In genomic region chr9:128505906-128506305, GRCh38 we compare ENCODE assay signal across 8 cellular contexts. TPM values are rescaled to one million over a fixed set of nuclear protein-coding genes. Genes with fewer than 3 reads are reported as not detected.
A peak's percentile ranks its signal among the peaks of the same experiment; 100 is the strongest.
DNase-seq lines count a peak whose midpoint lies in the region; ATAC-seq, FAIRE-seq and TF ChIP-seq lines count a peak whose summit lies in the region.
"Not testable (repeated sequence)": the region's sequence is repeated elsewhere in the genome, so short reads cannot be mapped to it uniquely, and the experiment has no call there.

No MANE protein-coding gene starts in this region.

- not testable (repeated sequence) for TF ChIP-seq POLR2A in HepG2 (IDR thresholded peaks at IDR 0.05; ENCODE audit: insufficient read depth in 1 of 2, low read depth in 2 of 2, low read length in 2 of 2)

- H3K9ac ChIP-seq in Karpas-422 (ENCODE audit: low read length) (peak overlapping the region; percentile 75), HepG2 (ENCODE audit: insufficient read depth, low read depth, low read length) (peak overlapping the region; percentile 87; the same call in 1 of the 2 replicates)
- H3K9ac ChIP-seq in subcutaneous abdominal adipose tissue (ENCODE audit: low read length in 5 of 5) = not testable (repeated sequence)

- intact Hi-C loops in HepG2 (cut with micrococcal nuclease; ENCODE audit: unreplicated experiment) = not testable (repeated sequence)

- H3K27me3 ChIP-seq in CD4-positive, CD25-positive, alpha-beta regulatory T cell (ENCODE audit: control insufficient read depth, insufficient read depth, low read length); Karpas-422 (ENCODE audit: low read length); HepG2 (ENCODE audit: control insufficient read depth in 1 of 2, insufficient read depth in 2 of 2, low read length in 2 of 2); subcutaneous abdominal adipose tissue (ENCODE audit: control insufficient read depth in 5 of 5, insufficient read depth in 4 of 5, low read length in 5 of 5): not testable (repeated sequence)

- peaks cover 16% of the 10 kb centered on the region for H3K36me3 Mint-ChIP-seq in CD4-positive, CD25-positive, alpha-beta regulatory T cell
- H3K36me3 Mint-ChIP-seq in T-helper 1 cell treated with Interleukin-12 subunit alpha and Interleukin-12 subunit beta and Interleukin-4 antibody, amounts not matched to agents 30 μg/mL and 1 μg/mL, for 36 hours (ENCODE audit: low read depth) = peaks cover 14% of the 10 kb centered on the region
- H3K36me3 Mint-ChIP-seq in activated T-helper 17 cell treated with anti-CD3 and anti-CD28 coated beads, Interleukin-2, amount 50 U/mL, for 72 hours (ENCODE audit: low read depth) = peaks cover 55% of the 10 kb centered on the region
- not testable (repeated sequence) for H3K36me3 Mint-ChIP-seq in chondrocyte (ENCODE audit: low read depth); osteocyte (ENCODE audit: unreplicated experiment)

- H3K9me3 Mint-ChIP-seq in CD4-positive, CD25-positive, alpha-beta regulatory T cell; T-helper 1 cell treated with Interleukin-12 subunit alpha and Interleukin-12 subunit beta and Interleukin-4 antibody, amounts not matched to agents 30 μg/mL and 1 μg/mL, for 36 hours; activated T-helper 17 cell treated with anti-CD3 and anti-CD28 coated beads, Interleukin-2, amount 50 U/mL, for 72 hours; chondrocyte (ENCODE audit: low read depth); osteocyte (ENCODE audit: unreplicated experiment): not testable (repeated sequence)

- BruUV-seq in HepG2 (replicated peaks; lab: Mats Ljungman, UMichigan) = not testable (repeated sequence)

- not testable (repeated sequence) for ATAC-seq in CD4-positive, CD25-positive, alpha-beta regulatory T cell (ENCODE audit: low read depth in 2 of 2); activated T-helper 17 cell treated with anti-CD3 and anti-CD28 coated beads, Interleukin-2, amount 50 U/mL, for 72 hours (replicated peaks); HepG2

- TF ChIP-seq RAD21 in HepG2 (CRISPR knock-in tag; IDR thresholded peaks at IDR 0.05) = not testable (repeated sequence)

- peaks cover 26% of the 10 kb centered on the region for H3K36me3 ChIP-seq in CD4-positive, CD25-positive, alpha-beta regulatory T cell (ENCODE audit: control insufficient read depth, insufficient read depth, low read length)
- H3K36me3 ChIP-seq in Karpas-422 (ENCODE audit: insufficient read depth, low read length) = peaks cover 15% of the 10 kb centered on the region
- H3K36me3 ChIP-seq in HepG2 (replicated peaks in 1 of 2; ENCODE audit: control insufficient read depth in 1 of 2, insufficient read depth in 2 of 2, low read length in 2 of 2) = not testable (repeated sequence)
- H3K36me3 ChIP-seq in subcutaneous abdominal adipose tissue (ENCODE audit: control insufficient read depth in 5 of 5, insufficient read depth in 5 of 5, low read length in 5 of 5) = peaks cover 10 to 26% (median 17%) of the 10 kb centered on the region in 5 donors

- not testable (repeated sequence) for TF ChIP-seq CTCF in chondrocyte (IDR thresholded peaks at IDR 0.05); HepG2 (CRISPR knock-in tag; IDR thresholded peaks at IDR 0.05); osteocyte (IDR thresholded peaks at IDR 0.05)

- peak overlapping the region; percentile 92 for H3K4me3 ChIP-seq in CD4-positive, CD25-positive, alpha-beta regulatory T cell (ENCODE audit: low read depth, low read length)
- H3K4me3 ChIP-seq in Karpas-422 (ENCODE audit: low read length) = peak overlapping the region; percentile 77
- H3K4me3 ChIP-seq in HepG2 (replicated peaks in 1 of 3; ENCODE audit: insufficient read depth in 1 of 3, low read depth in 2 of 3, low read length in 3 of 3) = peak overlapping the region in 2 of 3 experiments; percentile 82 to 96; a peak in 2 of 6 replicates
- peak overlapping the region in 3 of 5 donors; percentile 90 to 100 (median 93) for H3K4me3 ChIP-seq in subcutaneous abdominal adipose tissue (ENCODE audit: low read depth in 1 of 5, low read length in 5 of 5)

- not testable (repeated sequence) for FAIRE-seq in HepG2 (lab: Jason Lieb, UNC)

- H3K4me3 Mint-ChIP-seq in CD4-positive, CD25-positive, alpha-beta regulatory T cell = peak overlapping the region in 3 of 4 donors; percentile 93 to 99 (median 99)
- peak overlapping the region; percentile 97 for H3K4me3 Mint-ChIP-seq in T-helper 1 cell treated with Interleukin-12 subunit alpha and Interleukin-12 subunit beta and Interleukin-4 antibody, amounts not matched to agents 30 μg/mL and 1 μg/mL, for 36 hours
- peak overlapping the region; percentile 96 for H3K4me3 Mint-ChIP-seq in activated T-helper 17 cell treated with anti-CD3 and anti-CD28 coated beads, Interleukin-2, amount 50 U/mL, for 72 hours
- peak overlapping the region; percentile 98 for H3K4me3 Mint-ChIP-seq in chondrocyte (ENCODE audit: unreplicated experiment)
- peak overlapping the region; percentile 99 for H3K4me3 Mint-ChIP-seq in osteocyte (ENCODE audit: unreplicated experiment)

- not testable (repeated sequence) for TF ChIP-seq EP300 in HepG2 (IDR thresholded peaks at IDR 0.05; ENCODE audit: low read depth in 2 of 2, low read length in 2 of 2); HepG2 (CRISPR knock-in tag; IDR thresholded peaks at IDR 0.05; ENCODE audit: borderline replicate concordance)

- CTCF ChIA-PET in HepG2 (lab: Yijun Ruan, JAX; ENCODE audit: low intra/inter-chr PET ratio, low total read pairs) = not testable (repeated sequence)

- H3K4me1 ChIP-seq in CD4-positive, CD25-positive, alpha-beta regulatory T cell (ENCODE audit: control insufficient read depth, insufficient read depth, low read length, poor library complexity, severe bottlenecking) = peaks cover 28% of the 10 kb centered on the region
- H3K4me1 ChIP-seq in Karpas-422 (ENCODE audit: low read length) (peaks cover 24% of the 10 kb centered on the region), HepG2 (ENCODE audit: insufficient read depth, low read length) (peaks cover 21% of the 10 kb centered on the region), subcutaneous abdominal adipose tissue (ENCODE audit: control insufficient read depth in 5 of 5, insufficient read depth in 5 of 5, low read length in 5 of 5) (peaks cover 5 to 24% (median 21%) of the 10 kb centered on the region in 5 donors)

- peak overlapping the region; percentile 78 for H3K4me2 ChIP-seq in Karpas-422 (ENCODE audit: low read depth, low read length, poor library complexity, severe bottlenecking)
- H3K4me2 ChIP-seq in HepG2 (ENCODE audit: low read depth, low read length) = peak overlapping the region; percentile 88

- not testable (repeated sequence) for H4K20me1 ChIP-seq in Karpas-422 (ENCODE audit: insufficient read depth, low read depth, low read length); HepG2 (ENCODE audit: insufficient read depth, low read length)

- not testable (repeated sequence) for H3K9me2 ChIP-seq in Karpas-422 (replicated peaks; ENCODE audit: insufficient read depth, low read length)

- not testable (repeated sequence) for H3K27me3 Mint-ChIP-seq in CD4-positive, CD25-positive, alpha-beta regulatory T cell; T-helper 1 cell treated with Interleukin-12 subunit alpha and Interleukin-12 subunit beta and Interleukin-4 antibody, amounts not matched to agents 30 μg/mL and 1 μg/mL, for 36 hours (ENCODE audit: low read depth); activated T-helper 17 cell treated with anti-CD3 and anti-CD28 coated beads, Interleukin-2, amount 50 U/mL, for 72 hours; chondrocyte (ENCODE audit: low read depth); osteocyte (ENCODE audit: unreplicated experiment)

- POLR2A ChIA-PET in HepG2 (lab: Yijun Ruan, JAX) = interaction anchor here (1.0 to 2.0 kb wide), 4 partner anchors 11 to 134 kb away, joined by 3 to 13 read pairs (median 7); partner anchors contain the start of gene SPTAN1

- WGBS in HepG2 (ENCODE audit: low lambda C conversion rate) = 97% methylated on average over 12 of the region's 12 CpGs

- not testable (repeated sequence) for DNase-seq in CD4-positive, CD25-positive, alpha-beta regulatory T cell; Karpas-422; HepG2 (ENCODE audit: low spot score); osteocyte (ENCODE audit: extremely low spot score, unreplicated experiment)
- DNase-seq in chondrocyte (ENCODE audit: low spot score) = peak; percentile 26

- in situ Hi-C loops in HepG2 (cut with HindIII; ENCODE audit: extremely low pct_ligation_motif_present, low pct_unique_long_range_greater_than_20kb) = not testable (repeated sequence)

- H3K27ac ChIP-seq in CD4-positive, CD25-positive, alpha-beta regulatory T cell (ENCODE audit: insufficient read depth, low read length, poor library complexity, severe bottlenecking) = peak overlapping the region; percentile 87
- not testable (repeated sequence) for H3K27ac ChIP-seq in Karpas-422 (ENCODE audit: low read length); HepG2 (ENCODE audit: extremely low read length, insufficient read depth, low read length); subcutaneous abdominal adipose tissue (ENCODE audit: low read depth, low read length)

- H2AFZ ChIP-seq in Karpas-422 (ENCODE audit: low read length); HepG2 (ENCODE audit: low read length): not testable (repeated sequence)

- not testable (repeated sequence) for H3K9me3 ChIP-seq in CD4-positive, CD25-positive, alpha-beta regulatory T cell (ENCODE audit: control insufficient read depth in 2 of 2, low read length in 2 of 2); Karpas-422 (ENCODE audit: low read length); HepG2 (ENCODE audit: low read length); subcutaneous abdominal adipose tissue (ENCODE audit: control insufficient read depth in 5 of 5, low read length in 5 of 5)

- H3K4me1 Mint-ChIP-seq in CD4-positive, CD25-positive, alpha-beta regulatory T cell = peaks cover 20 to 42% (median 22%) of the 10 kb centered on the region in 4 donors
- H3K4me1 Mint-ChIP-seq in T-helper 1 cell treated with Interleukin-12 subunit alpha and Interleukin-12 subunit beta and Interleukin-4 antibody, amounts not matched to agents 30 μg/mL and 1 μg/mL, for 36 hours (ENCODE audit: low read depth) = peaks cover 17% of the 10 kb centered on the region
- not testable (repeated sequence) for H3K4me1 Mint-ChIP-seq in activated T-helper 17 cell treated with anti-CD3 and anti-CD28 coated beads, Interleukin-2, amount 50 U/mL, for 72 hours
- H3K4me1 Mint-ChIP-seq in chondrocyte (ENCODE audit: low read depth) = peaks cover 26% of the 10 kb centered on the region
- peaks cover 17% of the 10 kb centered on the region for H3K4me1 Mint-ChIP-seq in osteocyte (ENCODE audit: unreplicated experiment)

- H3K27ac Mint-ChIP-seq in CD4-positive, CD25-positive, alpha-beta regulatory T cell; chondrocyte (ENCODE audit: unreplicated experiment); osteocyte (ENCODE audit: unreplicated experiment): not testable (repeated sequence)
- peak overlapping the region; percentile 31 for H3K27ac Mint-ChIP-seq in T-helper 1 cell treated with Interleukin-12 subunit alpha and Interleukin-12 subunit beta and Interleukin-4 antibody, amounts not matched to agents 30 μg/mL and 1 μg/mL, for 36 hours
- peak overlapping the region; percentile 98 for H3K27ac Mint-ChIP-seq in activated T-helper 17 cell treated with anti-CD3 and anti-CD28 coated beads, Interleukin-2, amount 50 U/mL, for 72 hours

- H3K79me2 ChIP-seq in Karpas-422 (ENCODE audit: low read length) = peaks cover 33% of the 10 kb centered on the region
- peaks cover 19% of the 10 kb centered on the region for H3K79me2 ChIP-seq in HepG2 (ENCODE audit: insufficient read depth, low read length)

RNA-seq across cellular contexts. Expression of gene GLE1, which starts 1.4 kb away (rescaled TPM):
- 16.7 TPM for total RNA-seq in CD4-positive, CD25-positive, alpha-beta regulatory T cell
- polyA plus RNA-seq in CD4-positive, CD25-positive, alpha-beta regulatory T cell = 10 to 100 TPM; 24.9 to 34.1 (median 31.5) TPM
- total RNA-seq in Karpas-422 (2014; rRNA removed; shearing (Covaris generic); ENCODE audit: low replicate concordance) = 26.5 and 32.7 TPM in 2 replicates
- total RNA-seq in activated T-helper 17 cell treated with anti-CD3 and anti-CD28 coated beads, Interleukin-2, amount 50 U/mL, for 72 hours = 10 to 100 TPM; 53.6 TPM
- total RNA-seq in chondrocyte (12.3 to 18.1 TPM (median 12.8 TPM) in 3 replicates), HepG2 (2016; rRNA removed; fragmentation: Illumina TruSeq; extraction: Trizol) (28.8 and 41.1 TPM in 2 replicates), osteocyte (17.2 and 17.4 TPM in 2 replicates)
- total RNA-seq in HepG2 (2016; cell fraction: cytosol; rRNA removed; fragmentation: Illumina TruSeq; extraction: Trizol; ENCODE audit: low read depth) = 7.4 and 7.9 TPM in 2 replicates
- total RNA-seq in HepG2 (2016; cell fraction: insoluble cytoplasmic fraction; rRNA removed; fragmentation: Illumina TruSeq; extraction: Trizol) = 29.6 and 39.3 TPM in 2 replicates
- total RNA-seq in HepG2 (2016; cell fraction: membrane; rRNA removed; fragmentation: Illumina TruSeq; extraction: Trizol) = 17.1 and 18.6 TPM in 2 replicates
- 14.9 and 16.3 TPM in 2 replicates for total RNA-seq in HepG2 (2016; cell fraction: nucleus; rRNA removed; fragmentation: Illumina TruSeq; extraction: Trizol)
- 10.6 and 14.7 TPM in 2 replicates for polyA plus RNA-seq in HepG2 (2011; rRNA removed)
- 10.5 TPM in 2 replicates for polyA plus RNA-seq in HepG2 (2011; cell fraction: cytosol; rRNA removed)
- polyA plus RNA-seq in HepG2 (2011; cell fraction: nucleus; rRNA removed) = 7.6 and 8.6 TPM in 2 replicates
- polyA plus RNA-seq in HepG2 (2012) = 9.6 and 10.9 TPM in 2 replicates
- polyA plus RNA-seq in HepG2 (2016; cell fraction: cytosol; fragmentation: Illumina TruSeq; extraction: Trizol; ENCODE audit: low read depth) = 3.1 and 3.9 TPM in 2 replicates
- 33.8 and 35.3 TPM in 2 replicates for polyA plus RNA-seq in HepG2 (2016; cell fraction: insoluble cytoplasmic fraction; fragmentation: Illumina TruSeq; extraction: Trizol; ENCODE audit: low read depth)
- 10.7 and 11.7 TPM in 2 replicates for polyA plus RNA-seq in HepG2 (2016; cell fraction: membrane; fragmentation: Illumina TruSeq; extraction: Trizol; ENCODE audit: low read depth)
- polyA plus RNA-seq in HepG2 (2016; cell fraction: nucleus; fragmentation: Illumina TruSeq; extraction: Trizol; ENCODE audit: insufficient read depth, low read depth) = 21.8 and 23.3 TPM in 2 replicates
- 26.2 and 106 TPM in 2 replicates for polyA minus RNA-seq in HepG2 (2011; rRNA and poly(A)+ RNA removed; ENCODE audit: low replicate concordance)
- polyA minus RNA-seq in HepG2 (2011; cell fraction: cytosol; rRNA and poly(A)+ RNA removed) = 14.9 and 17.1 TPM in 2 replicates
- 5.7 and 7.5 TPM in 2 replicates for polyA minus RNA-seq in HepG2 (2011; cell fraction: nucleus; rRNA and poly(A)+ RNA removed)

RNA-seq across cellular contexts. Expression of gene SPTAN1, which starts 46.5 kb away (rescaled TPM):
- 769 TPM for total RNA-seq in CD4-positive, CD25-positive, alpha-beta regulatory T cell
- polyA plus RNA-seq in CD4-positive, CD25-positive, alpha-beta regulatory T cell = 10 to 100 TPM; 79.8 to 86.2 (median 83.2) TPM
- total RNA-seq in Karpas-422 (2014; rRNA removed; shearing (Covaris generic); ENCODE audit: low replicate concordance) = 167 and 189 TPM in 2 replicates
- total RNA-seq in activated T-helper 17 cell treated with anti-CD3 and anti-CD28 coated beads, Interleukin-2, amount 50 U/mL, for 72 hours = 100 to 1,000 TPM; 294 to 337 TPM
- 376 to 419 TPM (median 378 TPM) in 3 replicates for total RNA-seq in chondrocyte
- total RNA-seq in HepG2 (2016; rRNA removed; fragmentation: Illumina TruSeq; extraction: Trizol) = 23.5 and 106 TPM in 2 replicates
- total RNA-seq in HepG2 (2016; cell fraction: cytosol; rRNA removed; fragmentation: Illumina TruSeq; extraction: Trizol; ENCODE audit: low read depth) = 19.2 and 22.6 TPM in 2 replicates
- 14.5 and 107 TPM in 2 replicates for total RNA-seq in HepG2 (2016; cell fraction: insoluble cytoplasmic fraction; rRNA removed; fragmentation: Illumina TruSeq; extraction: Trizol)
- 14.3 and 15.6 TPM in 2 replicates for total RNA-seq in HepG2 (2016; cell fraction: membrane; rRNA removed; fragmentation: Illumina TruSeq; extraction: Trizol)
- total RNA-seq in HepG2 (2016; cell fraction: nucleus; rRNA removed; fragmentation: Illumina TruSeq; extraction: Trizol) = 180 and 199 TPM in 2 replicates
- 111 and 132 TPM in 2 replicates for polyA plus RNA-seq in HepG2 (2011; rRNA removed)
- polyA plus RNA-seq in HepG2 (2011; cell fraction: cytosol; rRNA removed) = 28.2 and 51.8 TPM in 2 replicates
- polyA plus RNA-seq in HepG2 (2011; cell fraction: nucleus; rRNA removed) = 885 and 1,070 TPM in 2 replicates
- 97.6 and 98.5 TPM in 2 replicates for polyA plus RNA-seq in HepG2 (2012)
- polyA plus RNA-seq in HepG2 (2016; cell fraction: cytosol; fragmentation: Illumina TruSeq; extraction: Trizol; ENCODE audit: low read depth) = 6.9 and 7.2 TPM in 2 replicates
- polyA plus RNA-seq in HepG2 (2016; cell fraction: insoluble cytoplasmic fraction; fragmentation: Illumina TruSeq; extraction: Trizol; ENCODE audit: low read depth) = 14.9 and 21.0 TPM in 2 replicates
- polyA plus RNA-seq in HepG2 (2016; cell fraction: membrane; fragmentation: Illumina TruSeq; extraction: Trizol; ENCODE audit: low read depth) = 6.9 and 9.5 TPM in 2 replicates
- polyA plus RNA-seq in HepG2 (2016; cell fraction: nucleus; fragmentation: Illumina TruSeq; extraction: Trizol; ENCODE audit: insufficient read depth, low read depth) = 274 and 280 TPM in 2 replicates
- polyA minus RNA-seq in HepG2 (2011; rRNA and poly(A)+ RNA removed; ENCODE audit: low replicate concordance) = 319 and 464 TPM in 2 replicates
- 48.3 and 55.2 TPM in 2 replicates for polyA minus RNA-seq in HepG2 (2011; cell fraction: cytosol; rRNA and poly(A)+ RNA removed)
- 960 and 1,011 TPM in 2 replicates for polyA minus RNA-seq in HepG2 (2011; cell fraction: nucleus; rRNA and poly(A)+ RNA removed)
- total RNA-seq in osteocyte = 355 and 365 TPM in 2 replicates

RNA-seq across cellular contexts. Expression of gene ODF2, which starts 50.1 kb away (rescaled TPM):
- total RNA-seq in CD4-positive, CD25-positive, alpha-beta regulatory T cell = 31.9 TPM
- polyA plus RNA-seq in CD4-positive, CD25-positive, alpha-beta regulatory T cell = 10 to 100 TPM; 12.9 to 19.8 (median 13.8) TPM
- total RNA-seq in Karpas-422 (2014; rRNA removed; shearing (Covaris generic); ENCODE audit: low replicate concordance) = 37.8 and 69.5 TPM in 2 replicates
- total RNA-seq in activated T-helper 17 cell treated with anti-CD3 and anti-CD28 coated beads, Interleukin-2, amount 50 U/mL, for 72 hours = 10 to 100 TPM; 49.4 to 66.2 TPM
- total RNA-seq in chondrocyte = 25.6 to 34.1 TPM (median 28.7 TPM) in 3 replicates
- 28.3 and 31.3 TPM in 2 replicates for total RNA-seq in HepG2 (2016; rRNA removed; fragmentation: Illumina TruSeq; extraction: Trizol)
- 6.8 and 10.0 TPM in 2 replicates for total RNA-seq in HepG2 (2016; cell fraction: cytosol; rRNA removed; fragmentation: Illumina TruSeq; extraction: Trizol; ENCODE audit: low read depth)
- 28.2 and 33.5 TPM in 2 replicates for total RNA-seq in HepG2 (2016; cell fraction: insoluble cytoplasmic fraction; rRNA removed; fragmentation: Illumina TruSeq; extraction: Trizol)
- total RNA-seq in HepG2 (2016; cell fraction: membrane; rRNA removed; fragmentation: Illumina TruSeq; extraction: Trizol) = 17.0 and 17.8 TPM in 2 replicates
- total RNA-seq in HepG2 (2016; cell fraction: nucleus; rRNA removed; fragmentation: Illumina TruSeq; extraction: Trizol) = 32.1 and 38.6 TPM in 2 replicates
- 9.8 and 10.0 TPM in 2 replicates for polyA plus RNA-seq in HepG2 (2011; rRNA removed)
- 3.3 and 3.7 TPM in 2 replicates for polyA plus RNA-seq in HepG2 (2011; cell fraction: cytosol; rRNA removed)
- polyA plus RNA-seq in HepG2 (2011; cell fraction: nucleus; rRNA removed) = 69.5 and 91.8 TPM in 2 replicates
- polyA plus RNA-seq in HepG2 (2012) = 12.4 and 16.5 TPM in 2 replicates
- 5.0 TPM in 2 replicates for polyA plus RNA-seq in HepG2 (2016; cell fraction: cytosol; fragmentation: Illumina TruSeq; extraction: Trizol; ENCODE audit: low read depth)
- polyA plus RNA-seq in HepG2 (2016; cell fraction: insoluble cytoplasmic fraction; fragmentation: Illumina TruSeq; extraction: Trizol; ENCODE audit: low read depth) = 23.7 and 26.7 TPM in 2 replicates
- polyA plus RNA-seq in HepG2 (2016; cell fraction: membrane; fragmentation: Illumina TruSeq; extraction: Trizol; ENCODE audit: low read depth) = 7.9 and 9.5 TPM in 2 replicates
- 69.2 and 78.2 TPM in 2 replicates for polyA plus RNA-seq in HepG2 (2016; cell fraction: nucleus; fragmentation: Illumina TruSeq; extraction: Trizol; ENCODE audit: insufficient read depth, low read depth)
- 4.7 and 19.7 TPM in 2 replicates for polyA minus RNA-seq in HepG2 (2011; rRNA and poly(A)+ RNA removed; ENCODE audit: low replicate concordance)
- polyA minus RNA-seq in HepG2 (2011; cell fraction: cytosol; rRNA and poly(A)+ RNA removed) = 3.1 and 3.5 TPM in 2 replicates
- 13.1 and 15.3 TPM in 2 replicates for polyA minus RNA-seq in HepG2 (2011; cell fraction: nucleus; rRNA and poly(A)+ RNA removed)
- total RNA-seq in osteocyte = 37.7 and 40.5 TPM in 2 replicates
